1 cellular context compared by ENCODE assay signal in the genomic region with DNA sequence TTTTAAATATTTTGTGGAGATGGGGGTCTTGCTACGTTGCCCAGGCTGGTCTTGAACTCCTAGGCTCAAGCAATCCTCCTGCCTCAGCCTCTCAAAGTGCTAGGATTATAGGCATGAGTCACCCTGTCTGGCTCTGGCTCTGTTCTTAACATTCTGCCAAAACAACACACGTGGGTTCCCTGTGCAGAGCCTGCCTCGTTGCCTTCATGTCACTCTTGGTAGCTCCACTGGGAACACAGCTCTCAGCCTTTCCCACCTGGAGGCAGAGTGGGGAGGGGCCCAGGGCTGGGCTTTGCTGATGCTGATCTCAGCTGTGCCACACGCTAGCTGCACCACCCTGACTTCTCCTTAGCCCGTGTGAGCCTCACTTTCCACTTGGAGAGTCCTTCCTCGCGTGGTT.
A peak's percentile ranks its signal among the peaks of the same experiment; 100 is the strongest.
TF ChIP-seq lines count a peak whose summit lies in the region.

No MANE protein-coding gene starts in this region.

TF ChIP-seq in SK-N-SH, 30 proteins besides CTCF, POLR2A, EP300 and RAD21 (continued from another document):
- TF ChIP-seq, protein P1, sequence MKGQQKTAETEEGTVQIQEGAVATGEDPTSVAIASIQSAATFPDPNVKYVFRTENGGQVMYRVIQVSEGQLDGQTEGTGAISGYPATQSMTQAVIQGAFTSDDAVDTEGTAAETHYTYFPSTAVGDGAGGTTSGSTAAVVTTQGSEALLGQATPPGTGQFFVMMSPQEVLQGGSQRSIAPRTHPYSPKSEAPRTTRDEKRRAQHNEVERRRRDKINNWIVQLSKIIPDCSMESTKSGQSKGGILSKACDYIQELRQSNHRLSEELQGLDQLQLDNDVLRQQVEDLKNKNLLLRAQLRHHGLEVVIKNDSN (IDR thresholded peaks at IDR 0.05; ENCODE audit: borderline replicate concordance, low read depth) = no peak
- peak; percentile 40; the same call in 1 of the 2 replicates for TF ChIP-seq FOSL2 (IDR thresholded peaks at IDR 0.05; ENCODE audit: borderline replicate concordance, low read depth)
- TF ChIP-seq RFX5 (IDR thresholded peaks at IDR 0.05; ENCODE audit: low read length) = no peak
- TF ChIP-seq YY1 (IDR thresholded peaks at IDR 0.05; ENCODE audit: low read depth) = no peak
- no peak for TF ChIP-seq TEAD4 (IDR thresholded peaks at IDR 0.05; ENCODE audit: borderline replicate concordance, insufficient read depth)
- TF ChIP-seq NFIC (IDR thresholded peaks at IDR 0.05; ENCODE audit: borderline replicate concordance) = 0 out of 2 replicates have a peak, but pooled peaks have one; percentile 12
